15 cellular contexts compared by ENCODE assay signal in the genomic region with DNA sequence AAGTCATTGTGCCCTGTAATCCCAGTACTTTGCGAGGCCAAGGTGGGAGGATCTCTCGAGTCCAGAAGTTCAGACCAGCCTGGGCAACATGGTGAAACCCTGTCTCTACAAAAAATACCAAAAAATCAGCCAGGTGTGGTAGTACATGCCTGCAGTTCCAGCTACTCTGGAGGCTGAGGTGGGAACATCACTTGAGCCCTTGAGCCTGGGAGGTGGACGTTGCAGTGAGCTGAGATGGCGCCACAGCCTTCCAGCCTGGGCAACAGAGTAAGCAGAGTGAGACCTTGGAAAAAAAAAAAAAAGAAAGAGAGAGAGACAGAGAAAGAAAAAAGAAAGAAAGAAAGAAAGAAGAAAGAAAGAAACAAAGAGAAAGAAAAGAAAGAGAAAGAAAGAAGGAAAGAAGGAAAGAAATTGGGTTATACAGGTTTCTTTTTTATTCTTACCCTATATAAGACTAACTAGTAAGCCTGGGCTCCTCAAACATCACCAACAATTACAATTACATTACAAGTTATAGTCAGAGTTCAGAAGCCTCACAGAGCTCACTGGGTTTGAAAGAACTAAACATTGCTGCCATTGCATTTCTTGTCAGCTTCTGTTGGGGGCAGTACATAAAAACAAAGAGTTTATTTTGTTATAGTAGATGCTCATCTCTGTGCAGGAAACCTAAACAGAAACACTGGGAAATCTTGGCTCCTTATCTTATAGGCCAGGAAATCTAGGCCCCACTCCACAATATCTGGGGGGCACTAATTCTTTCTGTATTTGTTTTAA. TPM values are rescaled to one million over a fixed set of nuclear protein-coding genes. Genes with fewer than 3 reads are reported as not detected.
DNase-seq lines count a peak whose midpoint lies in the region; ATAC-seq and TF ChIP-seq lines count a peak whose summit lies in the region.
"Had no signal": no experiment of that assay in that cellular context is flagged by ENCODE, and none has a peak within 500 bp of the region (broad histone marks: within the 10 kb centered on the region; RNA-seq: fewer than 3 reads in every experiment).

No MANE protein-coding gene starts in this region.

- DNase-seq in GM10266 (ENCODE audit: extremely low spot score) (no peak), NCI-H748 (lab: John Stamatoyannopoulos, UW; ENCODE audit: unreplicated experiment) (peak; percentile 7), smooth muscle cell (lab: John Stamatoyannopoulos, UW; ENCODE audit: unreplicated experiment) (no peak), OCI-M2 (lab: John Stamatoyannopoulos, UW; ENCODE audit: unreplicated experiment) (no peak), hippocampal formation (lab: John Stamatoyannopoulos, UW) (no peak)
- no peak for DNase-seq in central memory CD8-positive, alpha-beta T cell (ENCODE audit: low spot score in 2 of 2)
- DNase-seq: activated CD4-positive, alpha-beta T cell treated with anti-CD3 and anti-CD28 coated beads, Interleukin-2, amount 50 U/mL, for 48 hours; CD4-positive, alpha-beta memory T cell; naive B cell; NCI-H1436 treated with DMSO at 0.1 percent for 48 hours had no signal

- no peak overlapping the region for H3K9ac ChIP-seq in smooth muscle cell (ENCODE audit: low read depth)

- peak overlapping the region; percentile 67 for H3K27ac Mint-ChIP-seq in central memory CD8-positive, alpha-beta T cell (ENCODE audit: low read depth)
- peak overlapping the region in 2 of 3 experiments; percentile 44 to 61 for H3K27ac Mint-ChIP-seq in nephron
- H3K27ac Mint-ChIP-seq: activated T-helper 1 cell treated with anti-CD3 and anti-CD28 coated beads, Interleukin-12 subunit alpha, Interleukin-12 subunit beta, Interleukin-2, Interleukin-4 antibody, amounts not matched to agents 30 ng/mL and 10 ng/mL and 1 ng/mL, durations not matched to agents 14 hours and 24 hours and 36 hours had no signal

- H3K4me1 Mint-ChIP-seq in central memory CD8-positive, alpha-beta T cell, result peaks cover 9% of the 10 kb centered on the region
- peaks cover 26% of the 10 kb centered on the region for H3K4me1 Mint-ChIP-seq in nephron

- peaks cover 8% of the 10 kb centered on the region for H3K9me3 Mint-ChIP-seq in central memory CD8-positive, alpha-beta T cell
- peaks cover 4% of the 10 kb centered on the region for H3K9me3 Mint-ChIP-seq in nephron

- H3K4me1 ChIP-seq in smooth muscle cell (ENCODE audit: low read depth), result no peaks in the 10 kb centered on the region
- H3K4me1 ChIP-seq: esophagus muscularis mucosa had no signal

- H2AFZ ChIP-seq in smooth muscle cell (ENCODE audit: low read depth), result no peak overlapping the region

- no peaks in the 10 kb centered on the region for H4K20me1 ChIP-seq in smooth muscle cell (ENCODE audit: low read depth)

- H3F3A ChIP-seq in smooth muscle cell (ENCODE audit: low read depth), result no peaks in the 10 kb centered on the region

- 93% methylated on average over 4 of the region's 4 CpGs for WGBS in smooth muscle cell (ENCODE audit: low lambda C conversion rate)

- no peaks in the 10 kb centered on the region for H3K79me2 ChIP-seq in smooth muscle cell (ENCODE audit: low read depth)

- ATAC-seq in central memory CD8-positive, alpha-beta T cell (replicated peaks; ENCODE audit: extremely low read depth, poor library complexity, severe bottlenecking), result no peak

- H3K4me2 ChIP-seq in smooth muscle cell, result no peak overlapping the region

- H3K4me3 ChIP-seq in smooth muscle cell, result no peak overlapping the region
- H3K4me3 ChIP-seq: coronary artery, esophagus muscularis mucosa, thoracic aorta had no signal

- H3K9me3 ChIP-seq in smooth muscle cell (replicated peaks; ENCODE audit: low read depth), result no peaks in the 10 kb centered on the region
- H3K9me3 ChIP-seq: esophagus muscularis mucosa, thoracic aorta had no signal

- H3K36me3 Mint-ChIP-seq in central memory CD8-positive, alpha-beta T cell (ENCODE audit: insufficient read depth), result no peaks in the 10 kb centered on the region
- H3K36me3 Mint-ChIP-seq in nephron (ENCODE audit: low read depth), result no peaks in the 10 kb centered on the region

- peaks cover 32% of the 10 kb centered on the region for H3K27me3 Mint-ChIP-seq in central memory CD8-positive, alpha-beta T cell
- H3K27me3 Mint-ChIP-seq in nephron (ENCODE audit: low read depth), result no peaks in the 10 kb centered on the region
- H3K27me3 Mint-ChIP-seq: naive B cell had no signal

- H3K27ac ChIP-seq in smooth muscle cell (ENCODE audit: low read depth), result no peak overlapping the region
- H3K27ac ChIP-seq: coronary artery, esophagus muscularis mucosa, thoracic aorta had no signal

- no peak overlapping the region for H3K4me3 Mint-ChIP-seq in central memory CD8-positive, alpha-beta T cell
- no peak overlapping the region for H3K4me3 Mint-ChIP-seq in nephron
- H3K4me3 Mint-ChIP-seq: activated T-helper 1 cell treated with anti-CD3 and anti-CD28 coated beads, Interleukin-12 subunit alpha, Interleukin-12 subunit beta, Interleukin-2, Interleukin-4 antibody, amounts not matched to agents 30 ng/mL and 10 ng/mL and 1 ng/mL, durations not matched to agents 14 hours and 24 hours and 36 hours had no signal

- TF ChIP-seq CTCF in GM10266 (IDR thresholded peaks at IDR 0.05; ENCODE audit: control insufficient read depth, insufficient read depth, low read depth, missing control alignments), result peak; percentile 10
- TF ChIP-seq CTCF in nephron (IDR thresholded peaks at IDR 0.05; ENCODE audit: unreplicated experiment in 3 of 3), result no peak
- no peak for TF ChIP-seq CTCF in smooth muscle cell (IDR thresholded peaks at IDR 0.05; ENCODE audit: borderline replicate concordance, insufficient read depth, poor library complexity, severe bottlenecking)

- H3K36me3 ChIP-seq in smooth muscle cell (ENCODE audit: low read depth), result no peaks in the 10 kb centered on the region
- H3K36me3 ChIP-seq: esophagus muscularis mucosa, thoracic aorta had no signal

- H3K27me3 ChIP-seq in smooth muscle cell (ENCODE audit: low read depth), result no peaks in the 10 kb centered on the region
- H3K27me3 ChIP-seq: esophagus muscularis mucosa had no signal

RNA-seq across cellular contexts. Expression of a gene that starts 6.7 kb away (rescaled TPM):
- total RNA-seq in smooth muscle cell, result 0.18 TPM in 1 of 2 replicates, not detected in the other
- not detected in 2 replicates for polyA plus RNA-seq in smooth muscle cell
- total RNA-seq: activated T-helper 1 cell treated with anti-CD3 and anti-CD28 coated beads, Interleukin-12 subunit alpha, Interleukin-12 subunit beta, Interleukin-2, Interleukin-4 antibody, amounts not matched to agents 30 ng/mL and 10 ng/mL and 1 ng/mL, durations not matched to agents 14 hours and 24 hours and 36 hours had no signal
- polyA plus RNA-seq: CD4-positive, alpha-beta memory T cell had no signal
